Comparison of ENCODE assay signal across 22 cellular contexts in the genomic region with DNA sequence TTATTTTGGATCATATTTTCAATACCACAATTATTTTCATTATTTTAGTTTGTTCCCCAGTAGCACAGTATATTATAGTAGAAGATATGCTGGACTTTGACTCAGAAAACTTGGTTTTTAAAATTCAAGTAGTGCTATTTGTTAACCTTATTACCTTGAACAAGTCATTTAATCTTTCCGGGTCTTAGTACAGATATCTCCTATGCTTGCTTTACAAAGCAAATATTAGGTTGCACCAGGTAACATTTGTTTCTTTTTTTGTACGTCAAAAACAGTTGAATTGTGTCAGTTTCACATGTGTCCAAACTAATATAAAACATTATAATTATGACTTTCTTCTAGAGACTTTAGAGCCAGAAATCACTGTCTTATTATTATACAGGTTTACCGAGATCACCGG.
DNase-seq lines count a peak whose midpoint lies in the region; ATAC-seq, FAIRE-seq and TF ChIP-seq lines count a peak whose summit lies in the region.
"Had no signal": no experiment of that assay in that cellular context is flagged by ENCODE, and none has a peak within 500 bp of the region (broad histone marks: within the 10 kb centered on the region; RNA-seq: fewer than 3 reads in every experiment).

No MANE protein-coding gene starts in this region.

- TF ChIP-seq POLR2A in right lobe of liver (IDR thresholded peaks at IDR 0.05) (no peak), HepG2 (IDR thresholded peaks at IDR 0.05; ENCODE audit: insufficient read depth in 1 of 2, low read depth in 2 of 2, low read length in 2 of 2) (no peak), esophagus muscularis mucosa (IDR thresholded peaks at IDR 0.05; ENCODE audit: low read depth) (no peak)

- no peak overlapping the region for H3K4me2 ChIP-seq in HepG2 (ENCODE audit: low read depth, low read length)
- H3K4me2 ChIP-seq: A549; BLaER1 treated with 17β-estradiol and CSF1 and Interleukin-3, amounts not matched to agents 10 nM and 100 nM had no signal

- H3K4me1 ChIP-seq in right lobe of liver (peaks cover 0 to 4% (median 0%) of the 10 kb centered on the region in 4 donors), HepG2 (ENCODE audit: insufficient read depth, low read length) (no peaks in the 10 kb centered on the region; the same call in 1 of the 2 replicates), small intestine (ENCODE audit: control insufficient read depth in 2 of 2, insufficient read depth in 1 of 2, low read depth in 1 of 2, low read length in 1 of 2) (no peaks in the 10 kb centered on the region), esophagus muscularis mucosa (peaks cover 0 to 16% (median 3%) of the 10 kb centered on the region in 4 donors)
- no peaks in the 10 kb centered on the region for H3K4me1 ChIP-seq in naive thymus-derived CD4-positive, alpha-beta T cell (ENCODE audit: control insufficient read depth in 2 of 2, insufficient read depth in 2 of 2, low read length in 2 of 2)
- H3K4me1 ChIP-seq: A549; BLaER1 treated with 17β-estradiol and CSF1 and Interleukin-3, amounts not matched to agents 10 nM and 100 nM; Caco-2 had no signal

- H3K9ac ChIP-seq in HepG2 (ENCODE audit: insufficient read depth, low read depth, low read length): no peak overlapping the region
- H3K9ac ChIP-seq: BLaER1 treated with 17β-estradiol and CSF1 and Interleukin-3, amounts not matched to agents 10 nM and 100 nM had no signal

- CTCF ChIA-PET in HepG2 (lab: Yijun Ruan, JAX; ENCODE audit: low intra/inter-chr PET ratio, low total read pairs): no interaction called here
- CTCF ChIA-PET in naive thymus-derived CD4-positive, alpha-beta T cell (lab: Charles Lee): no interaction called here

- no peaks in the 10 kb centered on the region for H4K20me1 ChIP-seq in HepG2 (ENCODE audit: insufficient read depth, low read length)
- H4K20me1 ChIP-seq: BLaER1 treated with 17β-estradiol and CSF1 and Interleukin-3, amounts not matched to agents 10 nM and 100 nM had no signal

- BruUV-seq in HepG2 (replicated peaks; lab: Mats Ljungman, UMichigan): no TSS peak

- H3K27me3 Mint-ChIP-seq in naive thymus-derived CD4-positive, alpha-beta T cell: no peaks in the 10 kb centered on the region
- H3K27me3 Mint-ChIP-seq: B cell; CD4-positive, alpha-beta T cell had no signal

- H3K9me3 ChIP-seq in right lobe of liver (no peaks in the 10 kb centered on the region), HepG2 (ENCODE audit: low read length) (no peaks in the 10 kb centered on the region), small intestine (ENCODE audit: control insufficient read depth, low read depth) (no peaks in the 10 kb centered on the region), esophagus muscularis mucosa (no peaks in the 10 kb centered on the region)
- no peaks in the 10 kb centered on the region for H3K9me3 ChIP-seq in naive thymus-derived CD4-positive, alpha-beta T cell (ENCODE audit: control insufficient read depth in 2 of 3, low read length in 3 of 3)
- H3K9me3 ChIP-seq: A549, Caco-2 had no signal

- in situ Hi-C loops in HepG2 (cut with HindIII; ENCODE audit: extremely low pct_ligation_motif_present, low pct_unique_long_range_greater_than_20kb): no loop called here

- ATAC-seq in right lobe of liver (peak in 3 of 4 donors; percentile 53 to 77 (median 64)), HepG2 (no peak), left lobe of liver (peak; percentile 41)
- ATAC-seq in naive thymus-derived CD4-positive, alpha-beta T cell: no peak
- ATAC-seq: A549; CD8-positive, alpha-beta T cell had no signal

- H3K9me3 Mint-ChIP-seq in naive thymus-derived CD4-positive, alpha-beta T cell: peaks cover 0 to 4% (median 0%) of the 10 kb centered on the region in 11 donors
- H3K9me3 Mint-ChIP-seq: CD4-positive, alpha-beta T cell; CD8-positive, alpha-beta T cell had no signal

- no peaks in the 10 kb centered on the region for H3K36me3 ChIP-seq in right lobe of liver
- H3K36me3 ChIP-seq in HepG2 (replicated peaks in 1 of 2; ENCODE audit: control insufficient read depth in 1 of 2, insufficient read depth in 2 of 2, low read length in 2 of 2): no peaks in the 10 kb centered on the region
- H3K36me3 ChIP-seq in small intestine (ENCODE audit: control insufficient read depth in 2 of 2, insufficient read depth in 2 of 2, low read length in 2 of 2): peaks cover 0 to 3% of the 10 kb centered on the region in 2 donors
- H3K36me3 ChIP-seq in naive thymus-derived CD4-positive, alpha-beta T cell (ENCODE audit: control insufficient read depth in 2 of 3, insufficient read depth in 3 of 3, low read length in 3 of 3): no peaks in the 10 kb centered on the region
- no peaks in the 10 kb centered on the region for H3K36me3 ChIP-seq in esophagus muscularis mucosa

- TF ChIP-seq CTCF in right lobe of liver (IDR thresholded peaks at IDR 0.05) (no peak), HepG2 (CRISPR knock-in tag; IDR thresholded peaks at IDR 0.05) (no peak), esophagus muscularis mucosa (IDR thresholded peaks at IDR 0.05) (no peak)

- H3K4me3 ChIP-seq in right lobe of liver: no peak overlapping the region
- H3K4me3 ChIP-seq in HepG2 (replicated peaks in 1 of 3; ENCODE audit: insufficient read depth in 1 of 3, low read depth in 2 of 3, low read length in 3 of 3): no peak overlapping the region
- H3K4me3 ChIP-seq in small intestine (ENCODE audit: low read depth in 1 of 2, low read length in 2 of 2): no peak overlapping the region
- no peak overlapping the region for H3K4me3 ChIP-seq in naive thymus-derived CD4-positive, alpha-beta T cell (ENCODE audit: low read length)
- no peak overlapping the region for H3K4me3 ChIP-seq in esophagus muscularis mucosa
- H3K4me3 ChIP-seq: A549; BLaER1 treated with 17β-estradiol and CSF1 and Interleukin-3, amounts not matched to agents 10 nM and 100 nM had no signal

- intact Hi-C loops in right lobe of liver (cut with DNase I): no loop called here
- intact Hi-C loops in HepG2 (cut with micrococcal nuclease; ENCODE audit: unreplicated experiment): no loop called here
- intact Hi-C loops in naive thymus-derived CD4-positive, alpha-beta T cell (cut with micrococcal nuclease): no loop called here
- intact Hi-C loops in esophagus muscularis mucosa (cut with DNase I): no loop called here

- POLR2A ChIA-PET in HepG2 (lab: Yijun Ruan, JAX): no interaction called here
- POLR2A ChIA-PET in naive thymus-derived CD4-positive, alpha-beta T cell (lab: Charles Lee): no interaction called here

- no peaks in the 10 kb centered on the region for H3K4me1 Mint-ChIP-seq in naive thymus-derived CD4-positive, alpha-beta T cell
- H3K4me1 Mint-ChIP-seq: B cell had no signal

- H2AFZ ChIP-seq in HepG2 (ENCODE audit: low read length): no peak overlapping the region

- H3K4me3 Mint-ChIP-seq in naive thymus-derived CD4-positive, alpha-beta T cell: no peak overlapping the region
- H3K4me3 Mint-ChIP-seq: B cell; CD4-positive, alpha-beta T cell; CD8-positive, alpha-beta T cell had no signal

- H3K27me3 ChIP-seq in right lobe of liver: no peaks in the 10 kb centered on the region
- H3K27me3 ChIP-seq in HepG2 (ENCODE audit: control insufficient read depth in 1 of 2, insufficient read depth in 2 of 2, low read length in 2 of 2): no peaks in the 10 kb centered on the region
- no peaks in the 10 kb centered on the region for H3K27me3 ChIP-seq in small intestine (ENCODE audit: control insufficient read depth in 2 of 2, insufficient read depth in 2 of 2, low read length in 2 of 2)
- no peaks in the 10 kb centered on the region for H3K27me3 ChIP-seq in naive thymus-derived CD4-positive, alpha-beta T cell (ENCODE audit: control insufficient read depth in 2 of 2, insufficient read depth in 2 of 2, low read length in 2 of 2)
- H3K27me3 ChIP-seq in esophagus muscularis mucosa: no peaks in the 10 kb centered on the region
- H3K27me3 ChIP-seq: BLaER1 treated with 17β-estradiol and CSF1 and Interleukin-3, amounts not matched to agents 10 nM and 100 nM had no signal

- no peak for TF ChIP-seq RAD21 in HepG2 (CRISPR knock-in tag; IDR thresholded peaks at IDR 0.05)

- FAIRE-seq in HepG2 (lab: Jason Lieb, UNC) (no peak), small intestine (lab: Jason Lieb, UNC) (peak; percentile 41)
- FAIRE-seq: A549, D721Med, G401.6, GM12891, GM19239 had no signal

- DNase-seq in right lobe of liver (no peak), HepG2 (ENCODE audit: low spot score) (no peak), left lobe of liver (ENCODE audit: low spot score) (no peak), small intestine (no peak), esophagus muscularis mucosa (ENCODE audit: extremely low spot score) (no peak)
- no peak for DNase-seq in naive thymus-derived CD4-positive, alpha-beta T cell
- DNase-seq: AML-193; Caco-2; Calu3; CD4-positive, alpha-beta T cell; CD8-positive, alpha-beta T cell; DMS79 treated with DMSO at 0.1 percent for 48 hours; GF-D8 had no signal

- no peaks in the 10 kb centered on the region for H3K79me2 ChIP-seq in HepG2 (ENCODE audit: insufficient read depth, low read length)

- TF ChIP-seq EP300 in HepG2 (IDR thresholded peaks at IDR 0.05; ENCODE audit: low read depth in 2 of 2, low read length in 2 of 2) (no peak), HepG2 (CRISPR knock-in tag; IDR thresholded peaks at IDR 0.05; ENCODE audit: borderline replicate concordance) (no peak), esophagus muscularis mucosa (IDR thresholded peaks at IDR 0.05) (no peak)

- H3K27ac Mint-ChIP-seq in naive thymus-derived CD4-positive, alpha-beta T cell: no peak overlapping the region
- H3K27ac Mint-ChIP-seq: B cell; CD4-positive, alpha-beta T cell; CD8-positive, alpha-beta T cell had no signal

- H3K27ac ChIP-seq in right lobe of liver (no peak overlapping the region), HepG2 (ENCODE audit: extremely low read length, insufficient read depth, low read length) (no peak overlapping the region), small intestine (ENCODE audit: low read depth in 1 of 2, low read length in 1 of 2) (no peak overlapping the region), esophagus muscularis mucosa (replicated peaks in 1 of 4) (no peak overlapping the region)
- no peak overlapping the region for H3K27ac ChIP-seq in naive thymus-derived CD4-positive, alpha-beta T cell (ENCODE audit: low read depth, low read length)
- H3K27ac ChIP-seq: 22Rv1; A549; BLaER1 treated with 17β-estradiol and CSF1 and Interleukin-3, amounts not matched to agents 10 nM and 100 nM; C4-2B had no signal

- peaks cover 0 to 62% (median 39%) of the 10 kb centered on the region in 5 donors for H3K36me3 Mint-ChIP-seq in naive thymus-derived CD4-positive, alpha-beta T cell

- WGBS in right lobe of liver (ENCODE audit: insufficient coverage, low coverage, low lambda C conversion rate, missing lambda C conversion rate): 50% methylated on average over 4 of the region's 4 CpGs
- whole genome bisulfite sequencing in HepG2 (ENCODE audit: low lambda C conversion rate): 59% methylated on average over 4 of the region's 4 CpGs
- WGBS in small intestine, 3 donors: 94 to 97% (median 97%) methylated on average over 4 of the region's 4 CpGs
- 93% methylated on average over 4 of the region's 4 CpGs for WGBS in esophagus muscularis mucosa

TF ChIP-seq in HepG2, 621 proteins besides CTCF, POLR2A, EP300 and RAD21 (continues in another document):
- TF ChIP-seq SCMH1 (CRISPR knock-in tag; IDR thresholded peaks at IDR 0.05; ENCODE audit: borderline replicate concordance): no peak
- TF ChIP-seq ZFY (CRISPR knock-in tag; IDR thresholded peaks at IDR 0.05): no peak
- TF ChIP-seq CREM (IDR thresholded peaks at IDR 0.05): no peak
- no peak for TF ChIP-seq CREM (CRISPR knock-in tag; IDR thresholded peaks at IDR 0.05)
- TF ChIP-seq KDM5B (CRISPR knock-in tag; IDR thresholded peaks at IDR 0.05; ENCODE audit: borderline replicate concordance): no peak
- no peak for TF ChIP-seq TEAD2 (CRISPR knock-in tag; IDR thresholded peaks at IDR 0.05)

Comparison
In these comparisons a context has a peak if more than half of its experiments do, and no peak if none do; other contexts are left out.
1. ATAC-seq: peak in right lobe of liver (3 of 4) and left lobe of liver (single experiment); none in HepG2 (single experiment) and naive thymus-derived CD4-positive, alpha-beta T cell (single experiment).